Comparison of ENCODE assay signal across 1 cellular context in the genomic region with DNA sequence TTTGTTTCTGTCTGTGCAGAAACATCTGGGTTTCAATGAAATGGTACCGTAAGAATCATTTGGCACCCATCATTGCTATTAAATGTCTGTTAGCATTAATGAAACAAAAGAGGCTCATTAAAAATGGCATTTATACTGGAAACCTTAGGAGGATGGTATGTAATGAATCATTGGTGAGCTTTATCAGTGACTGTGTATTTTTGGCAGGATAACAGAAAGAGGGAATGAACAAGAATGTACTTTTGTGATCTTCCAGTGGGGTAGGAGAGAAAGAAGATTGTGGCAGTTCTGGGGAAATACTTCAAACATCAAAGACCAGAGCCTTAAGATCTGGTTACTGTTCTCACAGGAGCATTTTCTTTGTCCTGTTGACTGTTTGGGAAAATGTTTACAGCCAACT.
TF ChIP-seq lines count a peak whose summit lies in the region.

No MANE protein-coding gene starts in this region.

TF ChIP-seq in A549, 52 proteins besides CTCF, POLR2A, EP300 and RAD21 (continued from another document):
- no peak for TF ChIP-seq MAX (IDR thresholded peaks at IDR 0.05)
- no peak for TF ChIP-seq ZFP36 (IDR thresholded peaks at IDR 0.05; ENCODE audit: borderline replicate concordance, partially characterized antibody)
- no peak for TF ChIP-seq EHF (CRISPR knock-in tag; IDR thresholded peaks at IDR 0.05)
- no peak for TF ChIP-seq CBX8 (IDR thresholded peaks at IDR 0.05)
- TF ChIP-seq REST (IDR thresholded peaks at IDR 0.05) = no peak
- no peak for TF ChIP-seq POLR2AphosphoS2 (conservative IDR thresholded peaks at IDR 0.05; ENCODE audit: low read length)
- TF ChIP-seq JUNB (IDR thresholded peaks at IDR 0.05) = peak; percentile 82
- no peak for TF ChIP-seq BHLHE40 (IDR thresholded peaks at IDR 0.05; ENCODE audit: low read depth, low read length)
- TF ChIP-seq FOSL2 (IDR thresholded peaks at IDR 0.05) = peak; percentile 84
- peak; percentile 68 for TF ChIP-seq FOSL2 (CRISPR knock-in tag; IDR thresholded peaks at IDR 0.05)
- TF ChIP-seq USF2 (IDR thresholded peaks at IDR 0.05) = no peak
- no peak for TF ChIP-seq NPAS2 (CRISPR knock-in tag; IDR thresholded peaks at IDR 0.05; ENCODE audit: borderline replicate concordance)
- no peak for TF ChIP-seq PBX3 (IDR thresholded peaks at IDR 0.05)
- TF ChIP-seq MYC (IDR thresholded peaks at IDR 0.05; ENCODE audit: borderline replicate concordance, low read length) = no peak
